25 cellular contexts compared by ENCODE assay signal in genomic region chr14:93778856-93779629, GRCh38. TPM values are rescaled to one million over a fixed set of nuclear protein-coding genes. Genes with fewer than 3 reads are reported as not detected.
DNase-seq lines count a peak whose midpoint lies in the region; ATAC-seq, FAIRE-seq and TF ChIP-seq lines count a peak whose summit lies in the region.
"Had no signal": no experiment of that assay in that cellular context is flagged by ENCODE, and none has a peak within 500 bp of the region (broad histone marks: within the 10 kb centered on the region; RNA-seq: fewer than 3 reads in every experiment).

No MANE protein-coding gene starts in this region.

- H3K4me2 ChIP-seq in HepG2 (ENCODE audit: low read depth, low read length) (peak overlapping the region; percentile 65), parathyroid adenoma (ENCODE audit: low read length) (no peak overlapping the region)

- H3K79me2 ChIP-seq in HepG2 (ENCODE audit: insufficient read depth, low read length): no peaks in the 10 kb centered on the region
- no peaks in the 10 kb centered on the region for H3K79me2 ChIP-seq in parathyroid adenoma

- in situ Hi-C loops in HepG2 (cut with HindIII; ENCODE audit: extremely low pct_ligation_motif_present, low pct_unique_long_range_greater_than_20kb): no loop called here

- peak; percentile 38 for ATAC-seq in HepG2
- ATAC-seq in right lobe of liver: no peak
- no peak for ATAC-seq in GM18498 (IDR thresholded peaks at IDR 0.05; ENCODE audit: unreplicated experiment)
- no peak for ATAC-seq in HG02610 (IDR thresholded peaks at IDR 0.05; ENCODE audit: unreplicated experiment)

- no peak for FAIRE-seq in HepG2 (lab: Jason Lieb, UNC)
- FAIRE-seq: RCC 7860 had no signal

- no peak for TF ChIP-seq EP300 in HepG2 (IDR thresholded peaks at IDR 0.05; ENCODE audit: low read depth in 2 of 2, low read length in 2 of 2)
- no peak for TF ChIP-seq EP300 in HepG2 (CRISPR knock-in tag; IDR thresholded peaks at IDR 0.05; ENCODE audit: borderline replicate concordance)
- no peak for TF ChIP-seq EP300 in tibial nerve (IDR thresholded peaks at IDR 0.05)

- intact Hi-C loops in HepG2 (cut with micrococcal nuclease; ENCODE audit: unreplicated experiment) (loop anchor here (1.0 kb wide), 1 partner anchor 9 kb away; the partner anchor contains the start of gene PRIMA1), right lobe of liver (cut with DNase I) (no loop called here), esophagus squamous epithelium (cut with DNase I) (no loop called here)

- CTCF ChIA-PET in HepG2 (lab: Yijun Ruan, JAX; ENCODE audit: low intra/inter-chr PET ratio, low total read pairs): no interaction called here

- TF ChIP-seq RAD21 in HepG2 (CRISPR knock-in tag; IDR thresholded peaks at IDR 0.05): no peak

- no peaks in the 10 kb centered on the region for H3K9me3 ChIP-seq in HepG2 (ENCODE audit: low read length)
- H3K9me3 ChIP-seq in right lobe of liver: no peaks in the 10 kb centered on the region
- no peaks in the 10 kb centered on the region for H3K9me3 ChIP-seq in esophagus squamous epithelium
- no peaks in the 10 kb centered on the region for H3K9me3 ChIP-seq in parathyroid adenoma (ENCODE audit: control insufficient read depth, low read length)
- H3K9me3 ChIP-seq in tibial nerve: no peaks in the 10 kb centered on the region

- TF ChIP-seq CTCF in HepG2 (CRISPR knock-in tag; IDR thresholded peaks at IDR 0.05) (no peak), right lobe of liver (IDR thresholded peaks at IDR 0.05) (no peak), esophagus squamous epithelium (IDR thresholded peaks at IDR 0.05) (no peak), parathyroid adenoma (IDR thresholded peaks at IDR 0.05) (no peak), tibial nerve (IDR thresholded peaks at IDR 0.05) (no peak)

- H3K9ac ChIP-seq in HepG2 (ENCODE audit: insufficient read depth, low read depth, low read length) (no peak overlapping the region; the same call in 1 of the 2 replicates), parathyroid adenoma (no peak overlapping the region)
- H3K9ac ChIP-seq: GM23248 had no signal

- H3K27ac ChIP-seq in HepG2 (ENCODE audit: extremely low read length, insufficient read depth, low read length) (peak overlapping the region; percentile 56), right lobe of liver (no peak overlapping the region), esophagus squamous epithelium (peak overlapping the region in 3 of 4 donors; percentile 1 to 34 (median 2)), parathyroid adenoma (no peak overlapping the region), tibial nerve (peak overlapping the region; percentile 41 to 92 (median 68))
- H3K27ac ChIP-seq: GM23248 had no signal

- H2AFZ ChIP-seq in HepG2 (ENCODE audit: low read length) (no peak overlapping the region), parathyroid adenoma (peak overlapping the region; percentile 10)
- H2AFZ ChIP-seq: GM23248 had no signal

- H3K4me1 ChIP-seq in HepG2 (ENCODE audit: insufficient read depth, low read length) (peaks cover 51% of the 10 kb centered on the region), right lobe of liver (no peaks in the 10 kb centered on the region), esophagus squamous epithelium (no peaks in the 10 kb centered on the region), parathyroid adenoma (no peaks in the 10 kb centered on the region), tibial nerve (peaks cover 0 to 80% (median 36%) of the 10 kb centered on the region in 4 donors)

- TSS peak; percentile 89 for BruUV-seq in HepG2 (replicated peaks; lab: Mats Ljungman, UMichigan)

- H3K27me3 ChIP-seq in HepG2 (ENCODE audit: control insufficient read depth in 1 of 2, insufficient read depth in 2 of 2, low read length in 2 of 2) (no peaks in the 10 kb centered on the region), right lobe of liver (no peaks in the 10 kb centered on the region), esophagus squamous epithelium (no peaks in the 10 kb centered on the region), parathyroid adenoma (ENCODE audit: control insufficient read depth, insufficient read depth, low read length) (no peaks in the 10 kb centered on the region), tibial nerve (no peaks in the 10 kb centered on the region)

- WGBS in HepG2 (ENCODE audit: low lambda C conversion rate): 21% methylated on average over 18 of the region's 20 CpGs
- 34% methylated on average over 9 of the region's 20 CpGs for WGBS in right lobe of liver (ENCODE audit: insufficient coverage, low coverage, low lambda C conversion rate, missing lambda C conversion rate)
- 71 to 74% methylated on average over 7 to 10 of the region's 20 CpGs for WGBS in esophagus squamous epithelium, 2 donors
- 40 to 44% methylated on average over 20 of the region's 20 CpGs for WGBS in tibial nerve, 2 donors

- H4K20me1 ChIP-seq in HepG2 (ENCODE audit: insufficient read depth, low read length): no peaks in the 10 kb centered on the region

- POLR2A ChIA-PET in HepG2 (lab: Yijun Ruan, JAX): interaction anchor here (1.1 to 2.1 kb wide), 2 partner anchors 9 to 21 kb away, joined by 3 to 6 read pairs; partner anchors contain the start of gene PRIMA1

- DNase-seq in HepG2 (ENCODE audit: low spot score) (no peak), right lobe of liver (no peak), esophagus squamous epithelium (lab: John Stamatoyannopoulos, UW) (no peak), tibial nerve (ENCODE audit: low spot score in 2 of 2) (no peak), AG08395 (ENCODE audit: low spot score) (no peak)
- DNase-seq: CD4-positive, alpha-beta T cell; DMS153; GF-D8; GM23248; HCEC 1CT; MM.1S; NCI-H1092 treated with DMSO at 0.1 percent for 48 hours; NCI-H2081 treated with DMSO at 0.1 percent for 48 hours; NCI-H2227 treated with DMSO at 0.1 percent for 48 hours; NCI-H510A treated with DMSO at 0.1 percent for 48 hours; NCI-H774; SHP77 had no signal

- H3K36me3 ChIP-seq in HepG2 (replicated peaks in 1 of 2; ENCODE audit: control insufficient read depth in 1 of 2, insufficient read depth in 2 of 2, low read length in 2 of 2): no peaks in the 10 kb centered on the region
- H3K36me3 ChIP-seq in right lobe of liver: no peaks in the 10 kb centered on the region
- no peaks in the 10 kb centered on the region for H3K36me3 ChIP-seq in esophagus squamous epithelium
- no peaks in the 10 kb centered on the region for H3K36me3 ChIP-seq in parathyroid adenoma (ENCODE audit: control insufficient read depth, insufficient read depth, low read length)
- peaks cover 0 to 17% (median 0%) of the 10 kb centered on the region in 3 donors for H3K36me3 ChIP-seq in tibial nerve

- 0 out of 6 replicates have a peak overlapping the region, but pooled peaks of 1 of the 3 experiments have one; percentile 26 for H3K4me3 ChIP-seq in HepG2 (replicated peaks in 1 of 3; ENCODE audit: insufficient read depth in 1 of 3, low read depth in 2 of 3, low read length in 3 of 3)
- no peak overlapping the region for H3K4me3 ChIP-seq in right lobe of liver
- H3K4me3 ChIP-seq in esophagus squamous epithelium: no peak overlapping the region
- H3K4me3 ChIP-seq in parathyroid adenoma (ENCODE audit: low read depth, low read length): no peak overlapping the region
- no peak overlapping the region for H3K4me3 ChIP-seq in tibial nerve
- H3K4me3 ChIP-seq: GM23248 had no signal

- TF ChIP-seq POLR2A in HepG2 (IDR thresholded peaks at IDR 0.05; ENCODE audit: insufficient read depth in 1 of 2, low read depth in 2 of 2, low read length in 2 of 2) (no peak), right lobe of liver (IDR thresholded peaks at IDR 0.05) (no peak), esophagus squamous epithelium (IDR thresholded peaks at IDR 0.05) (no peak), tibial nerve (IDR thresholded peaks at IDR 0.05) (no peak)

TF ChIP-seq in HepG2, 621 proteins besides CTCF, POLR2A, EP300 and RAD21 (continues in another document):
- TF ChIP-seq, protein P1, sequence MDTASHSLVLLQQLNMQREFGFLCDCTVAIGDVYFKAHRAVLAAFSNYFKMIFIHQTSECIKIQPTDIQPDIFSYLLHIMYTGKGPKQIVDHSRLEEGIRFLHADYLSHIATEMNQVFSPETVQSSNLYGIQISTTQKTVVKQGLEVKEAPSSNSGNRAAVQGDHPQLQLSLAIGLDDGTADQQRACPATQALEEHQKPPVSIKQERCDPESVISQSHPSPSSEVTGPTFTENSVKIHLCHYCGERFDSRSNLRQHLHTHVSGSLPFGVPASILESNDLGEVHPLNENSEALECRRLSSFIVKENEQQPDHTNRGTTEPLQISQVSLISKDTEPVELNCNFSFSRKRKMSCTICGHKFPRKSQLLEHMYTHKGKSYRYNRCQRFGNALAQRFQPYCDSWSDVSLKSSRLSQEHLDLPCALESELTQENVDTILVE (CRISPR knock-in tag; IDR thresholded peaks at IDR 0.05): no peak
- TF ChIP-seq ZMAT3 (CRISPR knock-in tag; conservative IDR thresholded peaks at IDR 0.05) (0 out of 2 replicates have a peak, but pooled peaks have one; percentile 13), GATAD2A (CRISPR knock-in tag; IDR thresholded peaks at IDR 0.05) (0 out of 2 replicates have a peak, but pooled peaks have one; percentile 18)

RNA-seq across cellular contexts. Expression of gene PRIMA1, which starts 9.2 kb away (rescaled TPM):
- total RNA-seq in HepG2 (2016; rRNA removed; fragmentation: Illumina TruSeq; extraction: Trizol): 3.2 and 3.8 TPM in 2 replicates
- total RNA-seq in HepG2 (2016; cell fraction: cytosol; rRNA removed; fragmentation: Illumina TruSeq; extraction: Trizol; ENCODE audit: low read depth): 0.97 and 1.0 TPM in 2 replicates
- total RNA-seq in HepG2 (2016; cell fraction: insoluble cytoplasmic fraction; rRNA removed; fragmentation: Illumina TruSeq; extraction: Trizol): 3.1 and 3.2 TPM in 2 replicates
- 3.4 and 3.6 TPM in 2 replicates for total RNA-seq in HepG2 (2016; cell fraction: membrane; rRNA removed; fragmentation: Illumina TruSeq; extraction: Trizol)
- 5.7 and 5.9 TPM in 2 replicates for total RNA-seq in HepG2 (2016; cell fraction: nucleus; rRNA removed; fragmentation: Illumina TruSeq; extraction: Trizol)
- 1.9 and 2.4 TPM in 2 replicates for polyA plus RNA-seq in HepG2 (2011; rRNA removed)
- polyA plus RNA-seq in HepG2 (2011; cell fraction: cytosol; rRNA removed): 1.3 and 1.7 TPM in 2 replicates
- 3.0 and 4.2 TPM in 2 replicates for polyA plus RNA-seq in HepG2 (2011; cell fraction: nucleus; rRNA removed)
- 0.46 and 2.5 TPM in 2 replicates for polyA plus RNA-seq in HepG2 (2012)
- 1.5 and 1.7 TPM in 2 replicates for polyA plus RNA-seq in HepG2 (2016; cell fraction: cytosol; fragmentation: Illumina TruSeq; extraction: Trizol; ENCODE audit: low read depth)
- 8.0 and 11.5 TPM in 2 replicates for polyA plus RNA-seq in HepG2 (2016; cell fraction: insoluble cytoplasmic fraction; fragmentation: Illumina TruSeq; extraction: Trizol; ENCODE audit: low read depth)
- polyA plus RNA-seq in HepG2 (2016; cell fraction: membrane; fragmentation: Illumina TruSeq; extraction: Trizol; ENCODE audit: low read depth): 5.7 and 6.3 TPM in 2 replicates
- 20.8 and 22.3 TPM in 2 replicates for polyA plus RNA-seq in HepG2 (2016; cell fraction: nucleus; fragmentation: Illumina TruSeq; extraction: Trizol; ENCODE audit: insufficient read depth, low read depth)
- polyA minus RNA-seq in HepG2 (2011; rRNA and poly(A)+ RNA removed; ENCODE audit: low replicate concordance): 3.4 TPM in 1 of 2 replicates, not detected in the other
- 1.7 and 1.8 TPM in 2 replicates for polyA minus RNA-seq in HepG2 (2011; cell fraction: cytosol; rRNA and poly(A)+ RNA removed)
- polyA minus RNA-seq in HepG2 (2011; cell fraction: nucleus; rRNA and poly(A)+ RNA removed): 1.5 and 1.8 TPM in 2 replicates
- under 1 TPM in 4 of 6 experiments, not detected in 2; 0.31 to 0.95 (median 0.43) TPM for total RNA-seq in right lobe of liver
- total RNA-seq in esophagus squamous epithelium: 1 to 10 TPM; 1.0 to 5.0 (median 1.3) TPM
- total RNA-seq in tibial nerve: 10 to 100 TPM; 21.1 to 46.8 (median 35.3) TPM
- total RNA-seq: A172; CD4-positive, alpha-beta T cell; LHCN-M2; OCI-LY7 had no signal
- polyA plus RNA-seq: BJ, GM23248 had no signal

Comparison
In these comparisons a context has a peak if more than half of its experiments do, and no peak if none do; other contexts are left out.
1. H3K27ac ChIP-seq: peak in HepG2 (single experiment), esophagus squamous epithelium (3 of 4) and tibial nerve (4 of 4); none in right lobe of liver (0 of 3) and parathyroid adenoma (single experiment).